In the genomic region with DNA sequence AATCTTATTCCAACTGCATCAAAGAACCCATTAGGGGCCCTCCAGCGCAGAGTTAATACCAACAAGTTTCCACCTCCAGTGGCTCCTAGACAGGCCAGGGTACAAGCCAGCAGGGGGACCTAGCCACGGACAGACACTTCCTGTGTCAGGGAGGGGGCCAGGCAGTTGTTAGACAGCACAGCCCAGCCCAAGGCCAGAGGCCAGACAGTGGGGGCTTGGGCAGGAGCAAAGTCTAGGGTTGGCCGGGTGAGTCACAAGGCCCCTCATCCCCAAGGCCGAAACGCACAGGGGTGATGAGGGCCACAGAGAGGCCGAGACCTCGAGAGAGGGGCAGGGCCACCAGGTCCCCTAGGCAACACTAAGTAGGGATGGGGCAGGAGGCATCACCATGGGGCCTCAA, we compare ENCODE assay signal across 17 cellular contexts. TPM values are rescaled to one million over a fixed set of nuclear protein-coding genes. Genes with fewer than 3 reads are reported as not detected.
A peak's percentile ranks its signal among the peaks of the same experiment; 100 is the strongest.
DNase-seq lines count a peak whose midpoint lies in the region; ATAC-seq, FAIRE-seq and TF ChIP-seq lines count a peak whose summit lies in the region.
"Had no signal": no experiment of that assay in that cellular context is flagged by ENCODE, and none has a peak within 500 bp of the region (broad histone marks: within the 10 kb centered on the region; RNA-seq: fewer than 3 reads in every experiment).

No MANE protein-coding gene starts in this region.

- no peak overlapping the region for H3K4me3 ChIP-seq in HEK293 (ENCODE audit: low read depth, low read length)
- no peak overlapping the region for H3K4me3 ChIP-seq in HepG2 (replicated peaks in 1 of 3; ENCODE audit: insufficient read depth in 1 of 3, low read depth in 2 of 3, low read length in 3 of 3)
- no peak overlapping the region for H3K4me3 ChIP-seq in H7 (ENCODE audit: insufficient read depth, low read depth, low read length)
- H3K4me3 ChIP-seq: BLaER1 had no signal

- no peaks in the 10 kb centered on the region for H3K4me1 ChIP-seq in HEK293 (ENCODE audit: control insufficient read depth, insufficient read depth, low read length)
- H3K4me1 ChIP-seq in HepG2 (ENCODE audit: insufficient read depth, low read length) = peaks cover 13% of the 10 kb centered on the region; the same call in 1 of the 2 replicates
- H3K4me1 ChIP-seq: BLaER1, Caco-2 had no signal

- no TSS peak for BruUV-seq in HepG2 (replicated peaks; lab: Mats Ljungman, UMichigan)

- H3K27me3 ChIP-seq in HepG2 (ENCODE audit: control insufficient read depth in 1 of 2, insufficient read depth in 2 of 2, low read length in 2 of 2) (no peaks in the 10 kb centered on the region; a peak in 1 of 5 replicates), H7 (ENCODE audit: control insufficient read depth, insufficient read depth, low read length) (no peaks in the 10 kb centered on the region)
- H3K27me3 ChIP-seq: BLaER1 had no signal

- H3K79me2 ChIP-seq in HepG2 (ENCODE audit: insufficient read depth, low read length) = no peaks in the 10 kb centered on the region

- peak; percentile 97 for ATAC-seq in HepG2
- no peak for ATAC-seq in HG02678 (IDR thresholded peaks at IDR 0.05; ENCODE audit: unreplicated experiment)

- TF ChIP-seq POLR2A in HepG2 (IDR thresholded peaks at IDR 0.05; ENCODE audit: insufficient read depth in 1 of 2, low read depth in 2 of 2, low read length in 2 of 2) = no peak

- DNase-seq in ecto neural progenitor cell (ENCODE audit: low spot score) (peak; percentile 61), HepG2 (ENCODE audit: low spot score) (peak; percentile 44), urothelium cell line (ENCODE audit: low spot score) (peak; percentile 24), H7 (no peak), activated gamma-delta T cell (lab: John Stamatoyannopoulos, UW) (no peak)
- DNase-seq: 8988T; AML-193; Caco-2; CD8-positive, alpha-beta memory T cell; DND-41; GDM1; GOT3 had no signal

- in situ Hi-C loops in HepG2 (cut with HindIII; ENCODE audit: extremely low pct_ligation_motif_present, low pct_unique_long_range_greater_than_20kb) = no loop called here

- no peaks in the 10 kb centered on the region for H4K20me1 ChIP-seq in HepG2 (ENCODE audit: insufficient read depth, low read length)
- H4K20me1 ChIP-seq: BLaER1 had no signal

- TF ChIP-seq RAD21 in HepG2 (CRISPR knock-in tag; IDR thresholded peaks at IDR 0.05) = no peak

- CTCF ChIA-PET in HEK293 (lab: Yijun Ruan, JAX) = no interaction called here
- CTCF ChIA-PET in HepG2 (lab: Yijun Ruan, JAX; ENCODE audit: low intra/inter-chr PET ratio, low total read pairs) = no interaction called here

- POLR2A ChIA-PET in HEK293 (lab: Yijun Ruan, JAX) (no interaction called here), HepG2 (lab: Yijun Ruan, JAX) (no interaction called here)

- FAIRE-seq in HepG2 (lab: Jason Lieb, UNC) (no peak), urothelium cell line (lab: Jason Lieb, UNC) (no peak)
- FAIRE-seq: GM12892, GM19239 had no signal

- H3K36me3 ChIP-seq in HEK293 (ENCODE audit: control insufficient read depth in 2 of 2, insufficient read depth in 1 of 2, low read length in 2 of 2) (no peaks in the 10 kb centered on the region), HepG2 (replicated peaks in 1 of 2; ENCODE audit: control insufficient read depth in 1 of 2, insufficient read depth in 2 of 2, low read length in 2 of 2) (no peaks in the 10 kb centered on the region), H7 (replicated peaks; ENCODE audit: control insufficient read depth, insufficient read depth, low read length) (no peaks in the 10 kb centered on the region)
- H3K36me3 ChIP-seq: BLaER1 had no signal

- H3K27ac ChIP-seq in HEK293 (ENCODE audit: extremely low read depth, low read depth, low read length) (no peak overlapping the region), HepG2 (ENCODE audit: extremely low read length, insufficient read depth, low read length) (no peak overlapping the region)
- H3K27ac ChIP-seq: BLaER1 had no signal

- no peak overlapping the region for H3K9ac ChIP-seq in HepG2 (ENCODE audit: insufficient read depth, low read depth, low read length)
- H3K9ac ChIP-seq: BLaER1 had no signal

- TF ChIP-seq CTCF in HEK293 (tag by site-specific recombination; IDR thresholded peaks at IDR 0.05) (no peak), HepG2 (CRISPR knock-in tag; IDR thresholded peaks at IDR 0.05) (peak; percentile 66)

- no peaks in the 10 kb centered on the region for H3K9me3 ChIP-seq in HEK293 (ENCODE audit: control insufficient read depth, insufficient read depth, low read depth, low read length)
- H3K9me3 ChIP-seq in HepG2 (ENCODE audit: low read length) = peaks cover 14% of the 10 kb centered on the region

- H3K4me2 ChIP-seq in HepG2 (ENCODE audit: low read depth, low read length) = no peak overlapping the region
- H3K4me2 ChIP-seq: BLaER1 had no signal

- 21% methylated on average over 4 of the region's 7 CpGs for WGBS in HepG2 (ENCODE audit: low lambda C conversion rate)

- intact Hi-C loops in HepG2 (cut with micrococcal nuclease; ENCODE audit: unreplicated experiment) = no loop called here

- no peak overlapping the region for H2AFZ ChIP-seq in HepG2 (ENCODE audit: low read length)

- TF ChIP-seq EP300 in HepG2 (IDR thresholded peaks at IDR 0.05; ENCODE audit: low read depth in 2 of 2, low read length in 2 of 2) = peak in 1 of 2 experiments; percentile 41; a peak in 1 of 4 replicates
- TF ChIP-seq EP300 in HepG2 (CRISPR knock-in tag; IDR thresholded peaks at IDR 0.05; ENCODE audit: borderline replicate concordance) = no peak

TF ChIP-seq in HEK293, 187 proteins besides CTCF, POLR2A, EP300 and RAD21 (continues in another document):
- TF ChIP-seq ZSCAN16 (tag by site-specific recombination; IDR thresholded peaks at IDR 0.05) = no peak

TF ChIP-seq in HepG2, 621 proteins besides CTCF, POLR2A, EP300 and RAD21 (continues in another document):
- TF ChIP-seq ZMYM4 (CRISPR knock-in tag; IDR thresholded peaks at IDR 0.05) = peak; percentile 87
- TF ChIP-seq KAT8 (CRISPR knock-in tag; IDR thresholded peaks at IDR 0.05) = peak; percentile 62; the same call in 1 of the 2 replicates
- peak; percentile 93 for TF ChIP-seq GABPB1 (CRISPR knock-in tag; IDR thresholded peaks at IDR 0.05)
- TF ChIP-seq MED1 (CRISPR knock-in tag; IDR thresholded peaks at IDR 0.05) = peak; percentile 69
- no peak for TF ChIP-seq MLLT10 (CRISPR knock-in tag; IDR thresholded peaks at IDR 0.05)
- no peak for TF ChIP-seq SATB2 (CRISPR knock-in tag; IDR thresholded peaks at IDR 0.05)
- TF ChIP-seq KLF15 (CRISPR knock-in tag; IDR thresholded peaks at IDR 0.05; ENCODE audit: borderline replicate concordance) = no peak

RNA-seq across cellular contexts. Expression of a gene that starts 19.3 kb away (rescaled TPM):
- 13.4 and 16.9 TPM in 2 replicates for total RNA-seq in HepG2 (2016; rRNA removed; fragmentation: Illumina TruSeq; extraction: Trizol)
- total RNA-seq in HepG2 (2016; cell fraction: cytosol; rRNA removed; fragmentation: Illumina TruSeq; extraction: Trizol; ENCODE audit: low read depth) = 11.6 and 11.9 TPM in 2 replicates
- total RNA-seq in HepG2 (2016; cell fraction: insoluble cytoplasmic fraction; rRNA removed; fragmentation: Illumina TruSeq; extraction: Trizol) = 13.1 and 15.3 TPM in 2 replicates
- 17.8 and 18.8 TPM in 2 replicates for total RNA-seq in HepG2 (2016; cell fraction: membrane; rRNA removed; fragmentation: Illumina TruSeq; extraction: Trizol)
- 6.5 and 7.6 TPM in 2 replicates for total RNA-seq in HepG2 (2016; cell fraction: nucleus; rRNA removed; fragmentation: Illumina TruSeq; extraction: Trizol)
- polyA plus RNA-seq in HepG2 (2011; rRNA removed) = 46.6 and 48.0 TPM in 2 replicates
- 19.2 and 26.0 TPM in 2 replicates for polyA plus RNA-seq in HepG2 (2011; cell fraction: cytosol; rRNA removed)
- polyA plus RNA-seq in HepG2 (2011; cell fraction: nucleus; rRNA removed) = 19.2 and 23.7 TPM in 2 replicates
- polyA plus RNA-seq in HepG2 (2012) = 114 and 116 TPM in 2 replicates
- 18.1 and 18.2 TPM in 2 replicates for polyA plus RNA-seq in HepG2 (2016; cell fraction: cytosol; fragmentation: Illumina TruSeq; extraction: Trizol; ENCODE audit: low read depth)
- polyA plus RNA-seq in HepG2 (2016; cell fraction: insoluble cytoplasmic fraction; fragmentation: Illumina TruSeq; extraction: Trizol; ENCODE audit: low read depth) = 18.4 and 22.2 TPM in 2 replicates
- polyA plus RNA-seq in HepG2 (2016; cell fraction: membrane; fragmentation: Illumina TruSeq; extraction: Trizol; ENCODE audit: low read depth) = 19.3 and 20.2 TPM in 2 replicates
- polyA plus RNA-seq in HepG2 (2016; cell fraction: nucleus; fragmentation: Illumina TruSeq; extraction: Trizol; ENCODE audit: insufficient read depth, low read depth) = 16.6 and 18.0 TPM in 2 replicates
- 20.0 and 23.0 TPM in 2 replicates for polyA minus RNA-seq in HepG2 (2011; rRNA and poly(A)+ RNA removed; ENCODE audit: low replicate concordance)
- polyA minus RNA-seq in HepG2 (2011; cell fraction: cytosol; rRNA and poly(A)+ RNA removed) = 12.0 and 26.7 TPM in 2 replicates
- 34.8 and 39.0 TPM in 2 replicates for polyA minus RNA-seq in HepG2 (2011; cell fraction: nucleus; rRNA and poly(A)+ RNA removed)
- total RNA-seq in H7 (2014; rRNA removed; shearing (Covaris generic)) = 4.8 and 6.9 TPM in 2 replicates

Comparison
In these comparisons a context has a peak if more than half of its experiments do, and no peak if none do; other contexts are left out.
1. DNase-seq: peak in ecto neural progenitor cell (single experiment), HepG2 (single experiment) and urothelium cell line (single experiment); none in H7 (single experiment) and activated gamma-delta T cell (single experiment).